In the genomic region with DNA sequence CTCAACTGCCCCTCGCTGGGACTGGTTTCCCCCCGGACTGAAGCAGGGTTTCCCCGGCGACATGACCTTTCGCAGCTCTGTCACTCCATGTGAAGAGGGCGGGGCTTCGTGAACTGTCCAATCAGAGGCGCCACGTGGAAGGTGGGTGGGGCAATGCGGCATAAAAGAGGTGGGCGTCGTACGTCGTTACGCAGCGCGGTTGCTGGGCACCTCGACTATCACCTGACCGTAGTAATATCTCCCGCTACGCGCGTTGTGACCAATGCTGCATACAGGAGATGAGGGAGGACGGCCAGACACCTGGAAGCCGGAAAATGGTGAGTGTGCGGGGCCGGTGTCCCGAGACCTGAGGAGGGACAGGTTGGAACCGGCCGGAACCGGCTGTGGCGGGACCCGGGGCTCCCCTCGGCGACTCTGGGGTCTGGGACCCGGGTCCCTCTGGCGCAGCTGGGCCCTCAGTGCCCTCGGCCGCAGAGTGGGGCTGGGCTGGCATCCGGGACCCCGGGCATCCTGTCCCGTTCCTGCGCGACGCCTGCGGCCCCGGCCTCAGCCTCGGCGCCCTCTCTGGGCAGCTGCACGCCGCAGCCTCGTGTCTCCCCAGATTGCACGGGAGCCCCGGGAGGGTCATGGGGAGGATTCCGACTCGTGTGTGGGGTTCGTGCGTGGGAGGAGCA, we compare ENCODE assay signal across 9 cellular contexts. TPM values are rescaled to one million over a fixed set of nuclear protein-coding genes. Genes with fewer than 3 reads are reported as not detected.
A peak's percentile ranks its signal among the peaks of the same experiment; 100 is the strongest.
DNase-seq lines count a peak whose midpoint lies in the region; ATAC-seq and TF ChIP-seq lines count a peak whose summit lies in the region.
"Had no signal": no experiment of that assay in that cellular context is flagged by ENCODE, and none has a peak within 500 bp of the region (broad histone marks: within the 10 kb centered on the region; RNA-seq: fewer than 3 reads in every experiment).

No MANE protein-coding gene starts in this region.

- peak; percentile 56 for DNase-seq in NCI-H2171 treated with DMSO at 0.1 percent for 48 hours (lab: John Stamatoyannopoulos, UW)
- DNase-seq in fibroblast of peridontal ligament (ENCODE audit: extremely low read depth) = peak; percentile 68
- peak; percentile 88 for DNase-seq in stimulated activated naive B cell treated with anti-CD40 and anti-IgM and Interleukin-4, amounts not matched to agents 10 μg/mL and 1 μg/mL and 100 μg/mL, for 72 hours
- no peak for DNase-seq in RKO (ENCODE audit: low spot score)
- no peak for DNase-seq in Kasumi-1 (lab: John Stamatoyannopoulos, UW)

- no peak overlapping the region for H3K27ac Mint-ChIP-seq in activated T-helper 17 cell treated with anti-CD3 and anti-CD28 coated beads, Interleukin-2, amount 50 U/mL, for 72 hours
- H3K27ac Mint-ChIP-seq in nephron = no peak overlapping the region
- H3K27ac Mint-ChIP-seq in stimulated activated naive B cell treated with anti-CD40 and anti-IgM and Interleukin-4, amounts not matched to agents 10 μg/mL and 1 μg/mL and 100 μg/mL, for 72 hours = peak overlapping the region; percentile 95

- H3K27me3 Mint-ChIP-seq in activated T-helper 17 cell treated with anti-CD3 and anti-CD28 coated beads, Interleukin-2, amount 50 U/mL, for 72 hours = no peaks in the 10 kb centered on the region
- no peaks in the 10 kb centered on the region for H3K27me3 Mint-ChIP-seq in nephron (ENCODE audit: low read depth)
- no peaks in the 10 kb centered on the region for H3K27me3 Mint-ChIP-seq in stimulated activated naive B cell treated with anti-CD40 and anti-IgM and Interleukin-4, amounts not matched to agents 10 μg/mL and 1 μg/mL and 100 μg/mL, for 72 hours

- peak; percentile 80 for ATAC-seq in activated T-helper 17 cell treated with anti-CD3 and anti-CD28 coated beads, Interleukin-2, amount 50 U/mL, for 72 hours (replicated peaks)
- ATAC-seq in stimulated activated naive B cell treated with anti-CD40 and anti-IgM and Interleukin-4, amounts not matched to agents 10 μg/mL and 1 μg/mL and 100 μg/mL, for 72 hours (replicated peaks) = peak; percentile 96 to 98
- no peak for ATAC-seq in GM19328 (IDR thresholded peaks at IDR 0.05; ENCODE audit: unreplicated experiment)

- no peaks in the 10 kb centered on the region for H3K4me1 Mint-ChIP-seq in activated T-helper 17 cell treated with anti-CD3 and anti-CD28 coated beads, Interleukin-2, amount 50 U/mL, for 72 hours
- no peaks in the 10 kb centered on the region for H3K4me1 Mint-ChIP-seq in nephron
- peaks cover 13 to 33% of the 10 kb centered on the region in 2 donors for H3K4me1 Mint-ChIP-seq in stimulated activated naive B cell treated with anti-CD40 and anti-IgM and Interleukin-4, amounts not matched to agents 10 μg/mL and 1 μg/mL and 100 μg/mL, for 72 hours

- H3K9me3 Mint-ChIP-seq in activated T-helper 17 cell treated with anti-CD3 and anti-CD28 coated beads, Interleukin-2, amount 50 U/mL, for 72 hours = peaks cover 16% of the 10 kb centered on the region
- H3K9me3 Mint-ChIP-seq in nephron = peaks cover 78% of the 10 kb centered on the region
- peaks cover 14% of the 10 kb centered on the region in 2 donors for H3K9me3 Mint-ChIP-seq in stimulated activated naive B cell treated with anti-CD40 and anti-IgM and Interleukin-4, amounts not matched to agents 10 μg/mL and 1 μg/mL and 100 μg/mL, for 72 hours

- peak overlapping the region; percentile 65 for H3K4me3 Mint-ChIP-seq in activated T-helper 17 cell treated with anti-CD3 and anti-CD28 coated beads, Interleukin-2, amount 50 U/mL, for 72 hours
- H3K4me3 Mint-ChIP-seq in nephron = peak overlapping the region; percentile 25 to 66 (median 49)
- H3K4me3 Mint-ChIP-seq in stimulated activated naive B cell treated with anti-CD40 and anti-IgM and Interleukin-4, amounts not matched to agents 10 μg/mL and 1 μg/mL and 100 μg/mL, for 72 hours = peak overlapping the region; percentile 91 to 93

- TF ChIP-seq CTCF in nephron (IDR thresholded peaks at IDR 0.05; ENCODE audit: unreplicated experiment in 3 of 3) = no peak

- peaks cover 29% of the 10 kb centered on the region for H3K36me3 Mint-ChIP-seq in activated T-helper 17 cell treated with anti-CD3 and anti-CD28 coated beads, Interleukin-2, amount 50 U/mL, for 72 hours (ENCODE audit: low read depth)
- peaks cover 92% of the 10 kb centered on the region for H3K36me3 Mint-ChIP-seq in nephron (ENCODE audit: low read depth)
- H3K36me3 Mint-ChIP-seq in stimulated activated naive B cell treated with anti-CD40 and anti-IgM and Interleukin-4, amounts not matched to agents 10 μg/mL and 1 μg/mL and 100 μg/mL, for 72 hours = peaks cover 36 to 78% of the 10 kb centered on the region in 2 donors

RNA-seq across cellular contexts. Expression of a gene that starts 32.1 kb away (rescaled TPM):
- total RNA-seq in activated T-helper 17 cell treated with anti-CD3 and anti-CD28 coated beads, Interleukin-2, amount 50 U/mL, for 72 hours = 10 to 100 TPM; 11.0 to 23.1 TPM

RNA-seq across cellular contexts. Expression of a gene that starts 38.4 kb away (rescaled TPM):
- total RNA-seq in activated T-helper 17 cell treated with anti-CD3 and anti-CD28 coated beads, Interleukin-2, amount 50 U/mL, for 72 hours = 1 to 10 TPM; 2.0 to 2.2 TPM
- total RNA-seq: NCI-H460 had no signal

RNA-seq across cellular contexts. Expression of a gene that starts 54.8 kb away (rescaled TPM):
- total RNA-seq in activated T-helper 17 cell treated with anti-CD3 and anti-CD28 coated beads, Interleukin-2, amount 50 U/mL, for 72 hours = 1 to 10 TPM; 1.7 to 3.5 TPM

Comparison
In these comparisons a context has a peak if more than half of its experiments do, and no peak if none do; other contexts are left out.
1. DNase-seq: peak in NCI-H2171 treated with DMSO at 0.1 percent for 48 hours (single experiment), fibroblast of peridontal ligament (single experiment) and stimulated activated naive B cell treated with anti-CD40 and anti-IgM and Interleukin-4, amounts not matched to agents 10 μg/mL and 1 μg/mL and 100 μg/mL, for 72 hours (single experiment); none in RKO (single experiment) and Kasumi-1 (0 of 2).
2. Peak in every context shown above with its lines, with median percentiles within 50 percentile points of each other: H3K4me3 Mint-ChIP-seq.